8 cellular contexts compared by ENCODE assay signal in the genomic region with DNA sequence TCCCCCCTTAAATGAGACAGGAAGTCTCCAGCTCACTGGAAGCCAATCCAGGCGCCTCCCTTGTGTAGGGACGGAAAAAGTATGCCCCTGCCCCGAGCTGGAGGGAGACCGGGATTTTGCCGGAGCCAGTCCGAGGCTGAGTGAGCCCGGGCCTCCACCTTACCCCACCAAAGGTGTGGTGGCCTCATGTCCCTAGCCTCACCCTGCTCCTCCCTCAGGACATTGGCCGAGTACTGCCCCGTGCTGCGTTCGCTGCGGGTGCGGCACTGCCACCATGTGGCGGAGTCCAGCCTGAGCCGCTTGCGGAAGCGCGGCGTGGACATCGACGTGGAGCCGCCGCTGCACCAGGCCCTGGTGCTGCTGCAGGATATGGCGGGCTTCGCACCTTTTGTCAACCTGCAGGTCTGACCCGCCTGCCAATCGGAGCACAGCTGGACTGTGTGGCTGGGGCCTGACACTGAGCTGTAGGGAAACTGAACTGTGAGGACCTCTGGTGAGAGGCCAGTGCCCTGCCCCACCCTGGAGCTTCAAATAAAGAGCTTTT. TPM values are rescaled to one million over a fixed set of nuclear protein-coding genes. Genes with fewer than 3 reads are reported as not detected.
DNase-seq lines count a peak whose midpoint lies in the region; ATAC-seq and TF ChIP-seq lines count a peak whose summit lies in the region.

No MANE protein-coding gene starts in this region.

- TF ChIP-seq POLR2A in GM19099 (IDR thresholded peaks at IDR 0.05; ENCODE audit: extremely low read depth, insufficient read length, low read depth), result peak; percentile 35

- H3K9me3 ChIP-seq in left ventricle myocardium inferior (replicated peaks), result no peaks in the 10 kb centered on the region
- no peaks in the 10 kb centered on the region for H3K9me3 ChIP-seq in parathyroid adenoma (ENCODE audit: control insufficient read depth, low read length)

- intact Hi-C loops in CD14-positive monocyte (cut with micrococcal nuclease), result loop anchor here in 1 of 2 donors (5.0 kb wide), 1 partner anchor 40 kb away; no protein-coding TSS in a partner anchor
- intact Hi-C loops in left ventricle myocardium inferior (cut with micrococcal nuclease), result no loop called here

- H3K27me3 ChIP-seq in left ventricle myocardium inferior (ENCODE audit: low read depth), result peaks cover 16% of the 10 kb centered on the region
- H3K27me3 ChIP-seq in parathyroid adenoma (ENCODE audit: control insufficient read depth, insufficient read depth, low read length), result no peaks in the 10 kb centered on the region

- H3K36me3 ChIP-seq in left ventricle myocardium inferior (peaks cover 20% of the 10 kb centered on the region), parathyroid adenoma (ENCODE audit: control insufficient read depth, insufficient read depth, low read length) (no peaks in the 10 kb centered on the region)

- peak overlapping the region; percentile 93 to 97 for H3K4me3 Mint-ChIP-seq in CD14-positive monocyte

- peaks cover 0 to 7% (median 4%) of the 10 kb centered on the region in 7 donors for H3K9me3 Mint-ChIP-seq in CD14-positive monocyte

- peak overlapping the region; percentile 95 for H2AFZ ChIP-seq in parathyroid adenoma

- H3K27ac ChIP-seq in left ventricle myocardium inferior (replicated peaks) (peak overlapping the region; percentile 95), parathyroid adenoma (peak overlapping the region; percentile 98)

- no peak overlapping the region for H3K9ac ChIP-seq in parathyroid adenoma

- H3K27ac Mint-ChIP-seq in CD14-positive monocyte, result peak overlapping the region in 5 of 7 donors; percentile 14 to 54 (median 33)

- DNase-seq in CD14-positive monocyte (ENCODE audit: low spot score), result peak; percentile 81
- DNase-seq in NCI-H748 treated with DMSO at 0.1 percent for 48 hours (lab: John Stamatoyannopoulos, UW), result peak; percentile 5
- DNase-seq in amniotic epithelial cell (ENCODE audit: low read depth), result peak; percentile 61
- peak; percentile 80 for DNase-seq in left ventricle myocardium inferior
- DNase-seq in GOT3 (lab: John Stamatoyannopoulos, UW), result no peak

- peaks cover 34% of the 10 kb centered on the region for H3K4me1 Mint-ChIP-seq in CD14-positive monocyte

- peaks cover 53% of the 10 kb centered on the region for H3K4me1 ChIP-seq in left ventricle myocardium inferior
- H3K4me1 ChIP-seq in parathyroid adenoma, result peaks cover 15% of the 10 kb centered on the region

- peak overlapping the region; percentile 82 for H3K4me3 ChIP-seq in left ventricle myocardium inferior
- H3K4me3 ChIP-seq in parathyroid adenoma (ENCODE audit: low read depth, low read length), result peak overlapping the region; percentile 85

- peaks cover 20% of the 10 kb centered on the region for H3K79me2 ChIP-seq in parathyroid adenoma

- peak; percentile 86 for TF ChIP-seq CTCF in CD14-positive monocyte (IDR thresholded peaks at IDR 0.05)
- peak; percentile 86 for TF ChIP-seq CTCF in left ventricle myocardium inferior (IDR thresholded peaks at IDR 0.05; ENCODE audit: borderline replicate concordance)
- peak; percentile 92 for TF ChIP-seq CTCF in parathyroid adenoma (IDR thresholded peaks at IDR 0.05)

- peak overlapping the region; percentile 76 for H3K4me2 ChIP-seq in parathyroid adenoma (ENCODE audit: low read length)

- peaks cover 30 to 38% of the 10 kb centered on the region in 2 donors for H3K36me3 Mint-ChIP-seq in CD14-positive monocyte

- no peak for ATAC-seq in GM21390 (IDR thresholded peaks at IDR 0.05; ENCODE audit: unreplicated experiment)

- peaks cover 16 to 23% (median 17%) of the 10 kb centered on the region in 3 donors for H3K27me3 Mint-ChIP-seq in CD14-positive monocyte (ENCODE audit: low read depth in 3 of 3)

RNA-seq across cellular contexts. Expression of gene FBXL15, which starts 2.0 kb away (rescaled TPM):
- polyA plus RNA-seq in CD14-positive monocyte, result 10 to 100 TPM; 25.5 to 36.3 TPM
- 12.3 TPM for total RNA-seq in left ventricle myocardium inferior

RNA-seq across cellular contexts. Expression of gene PSD, which starts 4.1 kb away (rescaled TPM):
- 1 to 10 TPM; 1.1 to 1.5 TPM for polyA plus RNA-seq in CD14-positive monocyte
- 0.93 TPM for total RNA-seq in left ventricle myocardium inferior

RNA-seq across cellular contexts. Expression of gene CUEDC2, which starts 9.7 kb away (rescaled TPM):
- polyA plus RNA-seq in CD14-positive monocyte, result 10 to 100 TPM; 58.5 to 70.2 TPM
- 72.3 TPM for total RNA-seq in left ventricle myocardium inferior

RNA-seq across cellular contexts. Expression of gene NFKB2, which starts 27.2 kb away (rescaled TPM):
- 10 to 100 TPM in 1 of 2 donors, 1 to 10 TPM in 1; 6.8 to 15.0 TPM for polyA plus RNA-seq in CD14-positive monocyte
- 11.0 TPM for total RNA-seq in left ventricle myocardium inferior

RNA-seq across cellular contexts. Expression of gene C10orf95, which starts 28.7 kb away (rescaled TPM):
- polyA plus RNA-seq in CD14-positive monocyte, result not detected
- not detected for total RNA-seq in left ventricle myocardium inferior
